Comparison of ENCODE assay signal across 1 cellular context in genomic region chr5:132475939-132476852, GRCh38.
TF ChIP-seq lines count a peak whose summit lies in the region.

No MANE protein-coding gene starts in this region.

TF ChIP-seq in HepG2, 621 proteins besides CTCF, POLR2A, EP300 and RAD21 (continued from another document and continues in another):
- no peak for TF ChIP-seq ZBTB40 (IDR thresholded peaks at IDR 0.05)
- 0 out of 2 replicates have a peak, but pooled peaks have one; percentile 21 for TF ChIP-seq ZBTB40 (CRISPR knock-in tag; IDR thresholded peaks at IDR 0.05)
- no peak for TF ChIP-seq ZNF816 (CRISPR knock-in tag; IDR thresholded peaks at IDR 0.05; ENCODE audit: borderline replicate concordance)
- TF ChIP-seq ARID4A (CRISPR knock-in tag; IDR thresholded peaks at IDR 0.05; ENCODE audit: borderline replicate concordance) = no peak
- TF ChIP-seq HMG20A (CRISPR knock-in tag; IDR thresholded peaks at IDR 0.05; ENCODE audit: borderline replicate concordance) = no peak
- no peak for TF ChIP-seq ZBTB21 (CRISPR knock-in tag; IDR thresholded peaks at IDR 0.05)
- TF ChIP-seq HOXA7 (CRISPR knock-in tag; IDR thresholded peaks at IDR 0.05) = no peak
- TF ChIP-seq ARNTL (CRISPR knock-in tag; IDR thresholded peaks at IDR 0.05) = no peak
- no peak for TF ChIP-seq ZNF761 (CRISPR knock-in tag; conservative IDR thresholded peaks at IDR 0.05)
- TF ChIP-seq HNF4G (IDR thresholded peaks at IDR 0.05; ENCODE audit: borderline replicate concordance, low read depth, low read length) = peak; percentile 70
- TF ChIP-seq HNF4G (CRISPR knock-in tag; IDR thresholded peaks at IDR 0.05; ENCODE audit: borderline replicate concordance, low read depth) = peak; percentile 43; the same call in 1 of the 2 replicates
- TF ChIP-seq ZKSCAN8 (CRISPR knock-in tag; IDR thresholded peaks at IDR 0.05; ENCODE audit: borderline replicate concordance) = no peak
- peak; percentile 70; the same call in 1 of the 2 replicates for TF ChIP-seq ZNF792 (CRISPR knock-in tag; IDR thresholded peaks at IDR 0.05)
- TF ChIP-seq, protein P1, sequence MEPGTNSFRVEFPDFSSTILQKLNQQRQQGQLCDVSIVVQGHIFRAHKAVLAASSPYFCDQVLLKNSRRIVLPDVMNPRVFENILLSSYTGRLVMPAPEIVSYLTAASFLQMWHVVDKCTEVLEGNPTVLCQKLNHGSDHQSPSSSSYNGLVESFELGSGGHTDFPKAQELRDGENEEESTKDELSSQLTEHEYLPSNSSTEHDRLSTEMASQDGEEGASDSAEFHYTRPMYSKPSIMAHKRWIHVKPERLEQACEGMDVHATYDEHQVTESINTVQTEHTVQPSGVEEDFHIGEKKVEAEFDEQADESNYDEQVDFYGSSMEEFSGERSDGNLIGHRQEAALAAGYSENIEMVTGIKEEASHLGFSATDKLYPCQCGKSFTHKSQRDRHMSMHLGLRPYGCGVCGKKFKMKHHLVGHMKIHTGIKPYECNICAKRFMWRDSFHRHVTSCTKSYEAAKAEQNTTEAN (CRISPR knock-in tag; conservative IDR thresholded peaks at IDR 0.05) = 0 out of 2 replicates have a peak, but pooled peaks have one; percentile 31
- no peak for TF ChIP-seq CHD4 (IDR thresholded peaks at IDR 0.05; ENCODE audit: borderline replicate concordance, low read length)
- TF ChIP-seq NCOA2 (CRISPR knock-in tag; IDR thresholded peaks at IDR 0.05) = no peak
- no peak for TF ChIP-seq NPAS2 (CRISPR knock-in tag; IDR thresholded peaks at IDR 0.05; ENCODE audit: borderline replicate concordance)
- no peak for TF ChIP-seq ZBTB4 (CRISPR knock-in tag; IDR thresholded peaks at IDR 0.05; ENCODE audit: borderline replicate concordance)
- TF ChIP-seq ZSCAN5A (CRISPR knock-in tag; IDR thresholded peaks at IDR 0.05; ENCODE audit: borderline replicate concordance) = no peak
- no peak for TF ChIP-seq ZSCAN20 (CRISPR knock-in tag; IDR thresholded peaks at IDR 0.05; ENCODE audit: borderline replicate concordance)
- TF ChIP-seq ZBTB37 (CRISPR knock-in tag; IDR thresholded peaks at IDR 0.05) = 0 out of 2 replicates have a peak, but pooled peaks have one; percentile 42
- TF ChIP-seq ZFAT (CRISPR knock-in tag; conservative IDR thresholded peaks at IDR 0.05) = no peak
- no peak for TF ChIP-seq ZNF33A (CRISPR knock-in tag; IDR thresholded peaks at IDR 0.05; ENCODE audit: borderline replicate concordance)
- TF ChIP-seq POLR2G (IDR thresholded peaks at IDR 0.05; ENCODE audit: low read depth, low read length) = no peak
- TF ChIP-seq RBFOX2 (IDR thresholded peaks at IDR 0.05; ENCODE audit: low read depth, low read length) = no peak
- TF ChIP-seq KLF6 (CRISPR knock-in tag; IDR thresholded peaks at IDR 0.05) = no peak
- no peak for TF ChIP-seq SP5 (CRISPR knock-in tag; IDR thresholded peaks at IDR 0.05; ENCODE audit: borderline replicate concordance, low read depth)
- TF ChIP-seq SNRNP70 (IDR thresholded peaks at IDR 0.05; ENCODE audit: low read depth, low read length) = no peak
- no peak for TF ChIP-seq RFXANK (CRISPR knock-in tag; IDR thresholded peaks at IDR 0.05)
- peak; percentile 35; the same call in 1 of the 2 replicates for TF ChIP-seq ZNF354B (CRISPR knock-in tag; IDR thresholded peaks at IDR 0.05)
- no peak for TF ChIP-seq MED8 (CRISPR knock-in tag; IDR thresholded peaks at IDR 0.05; ENCODE audit: insufficient replicate concordance)
- no peak for TF ChIP-seq CENPT (CRISPR knock-in tag; IDR thresholded peaks at IDR 0.05; ENCODE audit: low read depth)
- TF ChIP-seq ZNF772 (CRISPR knock-in tag; IDR thresholded peaks at IDR 0.05) = no peak
- TF ChIP-seq TCF12 (IDR thresholded peaks at IDR 0.05) = no peak
- no peak for TF ChIP-seq TCF12 (CRISPR knock-in tag; IDR thresholded peaks at IDR 0.05)
- no peak for TF ChIP-seq ETV6 (CRISPR knock-in tag; conservative IDR thresholded peaks at IDR 0.05)
- no peak for TF ChIP-seq ZNF567 (CRISPR knock-in tag; IDR thresholded peaks at IDR 0.05; ENCODE audit: borderline replicate concordance)
- no peak for TF ChIP-seq ZBTB42 (CRISPR knock-in tag; IDR thresholded peaks at IDR 0.05)
- no peak for TF ChIP-seq ZSCAN31 (CRISPR knock-in tag; IDR thresholded peaks at IDR 0.05; ENCODE audit: low read depth)
- TF ChIP-seq RELA (CRISPR knock-in tag; IDR thresholded peaks at IDR 0.05) = no peak
- TF ChIP-seq ZNF747 (CRISPR knock-in tag; IDR thresholded peaks at IDR 0.05; ENCODE audit: borderline replicate concordance) = peak; percentile 62; the same call in 1 of the 2 replicates
- TF ChIP-seq ZFP82 (CRISPR knock-in tag; IDR thresholded peaks at IDR 0.05; ENCODE audit: borderline replicate concordance) = no peak
- TF ChIP-seq ZNF124 (CRISPR knock-in tag; IDR thresholded peaks at IDR 0.05) = no peak
